In the genomic region with DNA sequence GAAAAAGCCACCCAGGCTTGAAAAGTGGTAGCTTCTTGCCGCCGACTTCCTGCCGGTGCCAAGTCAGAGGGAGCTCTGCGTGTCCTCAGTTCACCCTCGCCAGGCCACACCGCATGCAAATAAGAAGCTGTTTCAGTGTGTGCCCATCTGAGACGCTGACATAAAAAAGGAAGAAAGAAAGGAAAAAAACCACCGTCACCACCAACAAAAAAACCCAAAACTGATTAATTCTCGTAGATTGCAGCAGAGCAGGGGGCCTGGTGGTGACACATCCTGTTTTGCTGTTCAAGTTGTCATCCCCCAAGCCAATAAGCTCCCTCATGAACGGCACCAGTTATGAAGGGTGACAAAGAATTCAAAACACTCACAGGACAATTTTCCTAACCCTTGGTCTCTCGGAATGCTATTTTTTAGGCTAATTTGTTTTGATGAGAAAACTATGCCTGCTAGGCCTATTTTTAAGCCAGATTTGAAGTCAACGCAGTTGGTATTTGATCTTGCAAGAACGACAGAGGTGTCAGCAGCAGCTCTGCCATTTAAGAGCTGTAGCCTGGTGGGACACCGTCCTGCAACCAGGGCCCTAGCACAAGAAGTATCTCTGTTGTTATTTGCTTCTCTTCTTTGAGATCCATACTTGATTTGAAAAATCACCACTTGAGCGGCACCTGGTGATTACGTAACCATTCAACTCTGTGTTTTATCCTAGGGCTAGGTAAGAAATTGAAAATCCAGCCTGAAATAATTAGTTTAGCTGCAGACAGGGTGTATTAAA, we compare ENCODE assay signal across 8 cellular contexts.
DNase-seq lines count a peak whose midpoint lies in the region; ATAC-seq, FAIRE-seq and TF ChIP-seq lines count a peak whose summit lies in the region.

No MANE protein-coding gene starts in this region.

- POLR2A ChIA-PET in A549 (lab: Yijun Ruan, JAX) = interaction anchor here (0.6 to 1.5 kb wide), 2 partner anchors 47 to 146 kb away, joined by 3 read pairs; a partner anchor contains a TSS
- POLR2A ChIA-PET in naive thymus-derived CD4-positive, alpha-beta T cell (lab: Charles Lee) = interaction anchor here (0.6 to 4.2 kb wide), 25 partner anchors 9 to 1159 kb away, joined by 3 to 30 read pairs (median 4); a partner anchor contains a TSS

- H3K36me3 Mint-ChIP-seq in naive thymus-derived CD4-positive, alpha-beta T cell = peaks cover 0 to 26% (median 0%) of the 10 kb centered on the region in 5 donors

- no peaks in the 10 kb centered on the region for H3K27me3 Mint-ChIP-seq in naive thymus-derived CD4-positive, alpha-beta T cell

- peak overlapping the region; percentile 91 to 99 (median 96) for H3K27ac Mint-ChIP-seq in naive thymus-derived CD4-positive, alpha-beta T cell

- no peak for FAIRE-seq in A549 (lab: Jason Lieb, UNC)
- no peak for FAIRE-seq in H54 (lab: Jason Lieb, UNC)

- DNase-seq in A549 (ENCODE audit: low read depth in 1 of 2, low spot score in 1 of 2) (no peak), UCSD-AML1 (lab: John Stamatoyannopoulos, UW; ENCODE audit: unreplicated experiment) (peak; percentile 45), astrocyte of the spinal cord (ENCODE audit: low read depth, low spot score) (peak; percentile 33), H54 (ENCODE audit: insufficient read length, low spot score) (no peak)
- DNase-seq in naive thymus-derived CD4-positive, alpha-beta T cell = peak; percentile 41 to 96 (median 93)
- peak; percentile 84 for DNase-seq in stimulated activated naive CD8-positive, alpha-beta T cell treated with anti-CD3 and anti-CD28 coated beads, Interleukin-15, Interleukin-2, amounts not matched to agents 100 U/mL and 50 U/mL, for 24 hours

- intact Hi-C loops in naive thymus-derived CD4-positive, alpha-beta T cell (cut with micrococcal nuclease) = loop anchor here (1.0 to 10.0 kb wide), 14 partner anchors 34 to 247 kb away; a partner anchor contains a TSS

- H3K4me3 ChIP-seq in A549 (no peak overlapping the region), astrocyte of the spinal cord (ENCODE audit: low read depth, low read length) (no peak overlapping the region)
- peak overlapping the region; percentile 54 for H3K4me3 ChIP-seq in naive thymus-derived CD4-positive, alpha-beta T cell (ENCODE audit: low read length)

- H3K27me3 ChIP-seq in naive thymus-derived CD4-positive, alpha-beta T cell (ENCODE audit: control insufficient read depth in 2 of 2, insufficient read depth in 2 of 2, low read length in 2 of 2) = no peaks in the 10 kb centered on the region

- peaks cover 40 to 77% (median 57%) of the 10 kb centered on the region in 7 donors for H3K4me1 Mint-ChIP-seq in naive thymus-derived CD4-positive, alpha-beta T cell

- no peaks in the 10 kb centered on the region; the same call in 1 of the 3 replicates for H3K9me3 ChIP-seq in A549
- no peaks in the 10 kb centered on the region for H3K9me3 ChIP-seq in naive thymus-derived CD4-positive, alpha-beta T cell (ENCODE audit: control insufficient read depth in 2 of 3, low read length in 3 of 3)

- no peak for TF ChIP-seq RAD21 in A549 (conservative IDR thresholded peaks at IDR 0.05 in 1 of 2, IDR thresholded peaks at IDR 0.05 in 1 of 2)

- ATAC-seq in A549 (no peak), GM19324 (IDR thresholded peaks at IDR 0.05; ENCODE audit: low FRiP score, unreplicated experiment) (peak; percentile 93), HG03439 (IDR thresholded peaks at IDR 0.05; ENCODE audit: unreplicated experiment) (peak; percentile 97)
- ATAC-seq in naive thymus-derived CD4-positive, alpha-beta T cell = peak; percentile 95
- ATAC-seq in stimulated activated naive CD8-positive, alpha-beta T cell treated with anti-CD3 and anti-CD28 coated beads, Interleukin-15, Interleukin-2, amounts not matched to agents 100 U/mL and 50 U/mL, for 24 hours = peak; percentile 96

- TF ChIP-seq EP300 in A549 (IDR thresholded peaks at IDR 0.05) = no peak

- CTCF ChIA-PET in A549 (lab: Yijun Ruan, JAX) = interaction anchor here (1.0 to 1.9 kb wide), 4 partner anchors 10 to 942 kb away, joined by 3 to 6 read pairs (median 4); no protein-coding TSS in a partner anchor
- CTCF ChIA-PET in naive thymus-derived CD4-positive, alpha-beta T cell (lab: Charles Lee) = interaction anchor here (0.6 to 3.6 kb wide), 18 partner anchors 9 to 280 kb away, joined by 3 to 35 read pairs (median 4); a partner anchor contains a TSS

- H3K9me3 Mint-ChIP-seq in naive thymus-derived CD4-positive, alpha-beta T cell = peaks cover 0 to 8% (median 0%) of the 10 kb centered on the region in 11 donors

- peak overlapping the region in 1 of 2 experiments; percentile 43; a peak in 3 of 6 replicates for H3K27ac ChIP-seq in A549
- H3K27ac ChIP-seq in naive thymus-derived CD4-positive, alpha-beta T cell (ENCODE audit: low read depth, low read length) = peak overlapping the region; percentile 79

- no peak for TF ChIP-seq CTCF in A549 (IDR thresholded peaks at IDR 0.05)
- no peak for TF ChIP-seq CTCF in astrocyte of the spinal cord (IDR thresholded peaks at IDR 0.05; ENCODE audit: low read depth, low read length)

- no peaks in the 10 kb centered on the region for H3K36me3 ChIP-seq in naive thymus-derived CD4-positive, alpha-beta T cell (ENCODE audit: control insufficient read depth in 2 of 3, insufficient read depth in 3 of 3, low read length in 3 of 3)

- H3K4me2 ChIP-seq in A549 = no peak overlapping the region

- H3K4me1 ChIP-seq in A549 = peaks cover 25% of the 10 kb centered on the region
- peaks cover 25 to 34% of the 10 kb centered on the region in 2 donors for H3K4me1 ChIP-seq in naive thymus-derived CD4-positive, alpha-beta T cell (ENCODE audit: control insufficient read depth in 2 of 2, insufficient read depth in 2 of 2, low read length in 2 of 2)

- TF ChIP-seq POLR2A in A549 (IDR thresholded peaks at IDR 0.05; ENCODE audit: low read length) (no peak), H54 (IDR thresholded peaks at IDR 0.05; ENCODE audit: low read depth, low read length) (no peak)

- H3K4me3 Mint-ChIP-seq in naive thymus-derived CD4-positive, alpha-beta T cell = peak overlapping the region; percentile 78 to 88 (median 82)

- in situ Hi-C loops in astrocyte of the spinal cord (cut with HindIII; ENCODE audit: low sequenced_read_pairs) = no loop called here

- WGBS in A549 (ENCODE audit: missing lambda C conversion rate) = 89% methylated on average over 16 of the region's 16 CpGs

TF ChIP-seq in A549, 52 proteins besides CTCF, POLR2A, EP300 and RAD21:
- TF ChIP-seq ESRRA (IDR thresholded peaks at IDR 0.05; ENCODE audit: borderline replicate concordance, low read length) (no peak), KDM1A (IDR thresholded peaks at IDR 0.05; ENCODE audit: low read depth) (no peak), CEBPB (IDR thresholded peaks at IDR 0.05) (peak; percentile 22 to 65; a peak in 1 of 4 replicates), HOXB13 (CRISPR knock-in tag; IDR thresholded peaks at IDR 0.05; ENCODE audit: low read depth) (no peak)
- TF ChIP-seq, protein P1, sequence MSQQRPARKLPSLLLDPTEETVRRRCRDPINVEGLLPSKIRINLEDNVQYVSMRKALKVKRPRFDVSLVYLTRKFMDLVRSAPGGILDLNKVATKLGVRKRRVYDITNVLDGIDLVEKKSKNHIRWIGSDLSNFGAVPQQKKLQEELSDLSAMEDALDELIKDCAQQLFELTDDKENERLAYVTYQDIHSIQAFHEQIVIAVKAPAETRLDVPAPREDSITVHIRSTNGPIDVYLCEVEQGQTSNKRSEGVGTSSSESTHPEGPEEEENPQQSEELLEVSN (IDR thresholded peaks at IDR 0.05; ENCODE audit: borderline replicate concordance, low read depth) = no peak

Comparison
In these comparisons a context has a peak if more than half of its experiments do, and no peak if none do; other contexts are left out.
1. ATAC-seq: peak in GM19324 (single experiment), HG03439 (single experiment), naive thymus-derived CD4-positive, alpha-beta T cell (single experiment) and stimulated activated naive CD8-positive, alpha-beta T cell treated with anti-CD3 and anti-CD28 coated beads, Interleukin-15, Interleukin-2, amounts not matched to agents 100 U/mL and 50 U/mL, for 24 hours (single experiment); none in A549 (0 of 2).
2. DNase-seq: peak in UCSD-AML1 (single experiment), astrocyte of the spinal cord (single experiment), naive thymus-derived CD4-positive, alpha-beta T cell (9 of 9) and stimulated activated naive CD8-positive, alpha-beta T cell treated with anti-CD3 and anti-CD28 coated beads, Interleukin-15, Interleukin-2, amounts not matched to agents 100 U/mL and 50 U/mL, for 24 hours (single experiment); none in A549 (0 of 2) and H54 (single experiment).